In the genomic region with DNA sequence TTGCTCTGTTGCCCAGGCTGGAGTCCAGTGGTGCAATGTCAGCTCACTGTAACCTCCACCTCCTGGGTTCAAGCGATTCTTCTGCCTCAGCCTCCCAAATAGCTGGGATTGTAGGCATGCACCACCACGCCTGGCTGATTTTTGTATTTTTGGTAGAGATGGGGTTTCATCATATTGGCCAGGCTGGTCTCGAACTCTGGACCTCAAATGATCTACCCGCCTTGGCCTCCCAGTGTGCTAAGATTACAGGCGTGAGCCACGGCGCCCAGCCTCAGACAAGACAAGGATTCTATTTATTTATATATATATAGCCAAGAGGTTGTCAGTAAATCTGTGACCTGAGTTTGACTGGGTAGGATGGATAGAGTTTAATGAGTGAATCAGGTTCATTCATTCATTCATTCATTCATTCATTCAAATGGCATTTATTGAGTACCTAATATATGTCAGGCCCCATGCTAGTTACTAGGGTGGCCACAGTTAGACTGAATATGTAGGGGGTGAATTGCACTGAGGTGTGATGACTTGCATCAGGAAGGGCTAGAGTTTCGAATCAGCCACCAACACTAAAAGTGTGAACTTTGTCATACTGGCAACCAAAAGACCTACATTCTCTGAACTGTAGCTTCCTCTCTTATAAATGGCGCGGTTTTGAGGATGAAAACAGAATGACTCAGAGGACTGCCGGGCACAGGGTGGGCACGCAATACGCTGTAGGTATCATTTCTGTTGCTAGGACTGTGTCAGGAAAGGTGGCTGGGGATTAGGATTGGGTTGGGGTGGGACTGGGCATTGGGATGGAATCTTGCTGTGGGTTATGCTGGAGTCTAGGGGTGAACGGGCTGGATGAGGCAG, we compare ENCODE assay signal across 10 cellular contexts. TPM values are rescaled to one million over a fixed set of nuclear protein-coding genes. Genes with fewer than 3 reads are reported as not detected.
DNase-seq lines count a peak whose midpoint lies in the region; ATAC-seq and TF ChIP-seq lines count a peak whose summit lies in the region.
"Had no signal": no experiment of that assay in that cellular context is flagged by ENCODE, and none has a peak within 500 bp of the region (broad histone marks: within the 10 kb centered on the region; RNA-seq: fewer than 3 reads in every experiment).

No MANE protein-coding gene starts in this region.

- H3K4me1 ChIP-seq in suprapubic skin: no peaks in the 10 kb centered on the region

- TF ChIP-seq POLR2A in suprapubic skin (IDR thresholded peaks at IDR 0.05): no peak

- no peak for ATAC-seq in CD4-positive, alpha-beta T cell (ENCODE audit: poor library complexity)
- ATAC-seq in GM18870 (IDR thresholded peaks at IDR 0.05; ENCODE audit: unreplicated experiment) (peak; percentile 63), HG03196 (IDR thresholded peaks at IDR 0.05; ENCODE audit: unreplicated experiment) (peak; percentile 74), HG02870 (IDR thresholded peaks at IDR 0.05; ENCODE audit: unreplicated experiment) (no peak), left ventricle myocardium superior (no peak)

- H3K4me3 Mint-ChIP-seq in CD4-positive, alpha-beta T cell: peak overlapping the region; percentile 54
- peak overlapping the region; percentile 37 for H3K4me3 Mint-ChIP-seq in activated naive CD4-positive, alpha-beta T cell treated with anti-CD3 and anti-CD28 coated beads, Interleukin-2, amount 10 ng/mL, durations not matched to agents 7 days and 5 days

- POLR2A ChIA-PET in CD4-positive, alpha-beta T cell (lab: Charles Lee): no interaction called here
- POLR2A ChIA-PET in RWPE1 (lab: Yijun Ruan, JAX; ENCODE audit: low non-redundant PET): no interaction called here

- peaks cover 46% of the 10 kb centered on the region for H3K4me1 Mint-ChIP-seq in CD4-positive, alpha-beta T cell (ENCODE audit: low read depth)
- H3K4me1 Mint-ChIP-seq in activated naive CD4-positive, alpha-beta T cell treated with anti-CD3 and anti-CD28 coated beads, Interleukin-2, amount 10 ng/mL, durations not matched to agents 7 days and 5 days: peaks cover 53% of the 10 kb centered on the region

- no peaks in the 10 kb centered on the region for H3K9me3 Mint-ChIP-seq in CD4-positive, alpha-beta T cell
- peaks cover 11% of the 10 kb centered on the region for H3K9me3 Mint-ChIP-seq in activated naive CD4-positive, alpha-beta T cell treated with anti-CD3 and anti-CD28 coated beads, Interleukin-2, amount 10 ng/mL, durations not matched to agents 7 days and 5 days

- no peaks in the 10 kb centered on the region for H3K36me3 ChIP-seq in suprapubic skin

- CTCF ChIA-PET in CD4-positive, alpha-beta T cell (lab: Charles Lee): interaction anchor here (0.9 kb wide), 1 partner anchor 25 kb away, joined by 3 read pairs; no protein-coding TSS in a partner anchor
- CTCF ChIA-PET in activated naive CD4-positive, alpha-beta T cell treated with anti-CD3 and anti-CD28 coated beads, Interleukin-2, amount 10 ng/mL, durations not matched to agents 7 days and 5 days (lab: Charles Lee): interaction anchor here (0.8 to 2.1 kb wide), 3 partner anchors 33 to 64 kb away, joined by 4 to 8 read pairs (median 4); no protein-coding TSS in a partner anchor
- CTCF ChIA-PET in RWPE1 (lab: Yijun Ruan, JAX): interaction anchor here (0.6 kb wide), 2 partner anchors 14 to 24 kb away, joined by 3 read pairs; no protein-coding TSS in a partner anchor

- 91% methylated on average over 14 of the region's 14 CpGs for WGBS in suprapubic skin

- TF ChIP-seq EP300 in suprapubic skin (IDR thresholded peaks at IDR 0.05): no peak

- H3K4me3 ChIP-seq in suprapubic skin: no peak overlapping the region

- H3K9me3 ChIP-seq in CD4-positive, alpha-beta T cell (ENCODE audit: control insufficient read depth, low read length): no peaks in the 10 kb centered on the region
- H3K9me3 ChIP-seq in suprapubic skin: peaks cover 3% of the 10 kb centered on the region

- no peak for TF ChIP-seq CTCF in CD4-positive, alpha-beta T cell (IDR thresholded peaks at IDR 0.05)
- TF ChIP-seq CTCF in RWPE1 (conservative IDR thresholded peaks at IDR 0.05; ENCODE audit: low read depth) (no peak), suprapubic skin (IDR thresholded peaks at IDR 0.05) (no peak)

- peak overlapping the region; percentile 74 for H3K27ac Mint-ChIP-seq in CD4-positive, alpha-beta T cell
- peak overlapping the region; percentile 91 for H3K27ac Mint-ChIP-seq in activated naive CD4-positive, alpha-beta T cell treated with anti-CD3 and anti-CD28 coated beads, Interleukin-2, amount 10 ng/mL, durations not matched to agents 7 days and 5 days

- intact Hi-C loops in CD4-positive, alpha-beta T cell (cut with DNase I, micrococcal nuclease): no loop called here
- intact Hi-C loops in left ventricle myocardium superior (cut with micrococcal nuclease): no loop called here

- H3K27me3 Mint-ChIP-seq in CD4-positive, alpha-beta T cell: no peaks in the 10 kb centered on the region
- H3K27me3 Mint-ChIP-seq in activated naive CD4-positive, alpha-beta T cell treated with anti-CD3 and anti-CD28 coated beads, Interleukin-2, amount 10 ng/mL, durations not matched to agents 7 days and 5 days: peaks cover 10% of the 10 kb centered on the region

- no peaks in the 10 kb centered on the region for H3K36me3 Mint-ChIP-seq in CD4-positive, alpha-beta T cell (ENCODE audit: low read depth)
- peaks cover 6% of the 10 kb centered on the region for H3K36me3 Mint-ChIP-seq in activated naive CD4-positive, alpha-beta T cell treated with anti-CD3 and anti-CD28 coated beads, Interleukin-2, amount 10 ng/mL, durations not matched to agents 7 days and 5 days

- DNase-seq in CD4-positive, alpha-beta T cell: no peak
- DNase-seq in activated naive CD4-positive, alpha-beta T cell treated with anti-CD3 and anti-CD28 coated beads, Interleukin-2, amount 10 ng/mL, durations not matched to agents 7 days and 5 days: no peak
- no peak for DNase-seq in RWPE1 (ENCODE audit: low spot score)
- DNase-seq in left ventricle myocardium superior: no peak
- DNase-seq in suprapubic skin (ENCODE audit: low spot score in 2 of 2): no peak
- DNase-seq: DMS79, SHP77 had no signal

- H3K27ac ChIP-seq in CD4-positive, alpha-beta T cell (ENCODE audit: low read depth, low read length): no peak overlapping the region
- H3K27ac ChIP-seq in RWPE1 (no peak overlapping the region), suprapubic skin (no peak overlapping the region)

- H3K27me3 ChIP-seq in CD4-positive, alpha-beta T cell (ENCODE audit: control insufficient read depth, insufficient read depth, low read length): no peaks in the 10 kb centered on the region
- H3K27me3 ChIP-seq in suprapubic skin: no peaks in the 10 kb centered on the region

RNA-seq across cellular contexts. Expression of a gene that starts 37.8 kb away (rescaled TPM):
- 10 to 100 TPM; 15.8 to 18.3 TPM for total RNA-seq in CD4-positive, alpha-beta T cell
- total RNA-seq in left ventricle myocardium superior (12.2 TPM), suprapubic skin (10 to 100 TPM; 14.0 to 20.7 (median 14.4) TPM)

RNA-seq across cellular contexts. Expression of a gene that starts 39.4 kb away (rescaled TPM):
- under 1 TPM; 0.22 to 0.25 TPM for total RNA-seq in CD4-positive, alpha-beta T cell
- 0.45 TPM for total RNA-seq in left ventricle myocardium superior
- 1 to 10 TPM in 3 of 4 donors, under 1 TPM in 1; 0.40 to 2.1 (median 1.8) TPM for total RNA-seq in suprapubic skin

Comparison
In these comparisons a context has a peak if more than half of its experiments do, and no peak if none do; other contexts are left out.
1. ATAC-seq: peak in GM18870 (single experiment) and HG03196 (single experiment); none in CD4-positive, alpha-beta T cell (single experiment), HG02870 (single experiment) and left ventricle myocardium superior (single experiment).